In genomic region chr2:114661926-114662670, GRCh38 we compare ENCODE assay signal across 8 cellular contexts.
DNase-seq lines count a peak whose midpoint lies in the region; ATAC-seq and TF ChIP-seq lines count a peak whose summit lies in the region.

No MANE protein-coding gene starts in this region.

- no peaks in the 10 kb centered on the region for H3K36me3 ChIP-seq in gastroesophageal sphincter
- no peaks in the 10 kb centered on the region for H3K36me3 ChIP-seq in parathyroid adenoma (ENCODE audit: control insufficient read depth, insufficient read depth, low read length)

- H3K9ac ChIP-seq in parathyroid adenoma: no peak overlapping the region

- DNase-seq in activated B cell treated with CpG ODN at 0.5 μM for 24 hours (no peak), AML-193 (lab: John Stamatoyannopoulos, UW) (no peak), G401 (ENCODE audit: low spot score) (no peak)

- TF ChIP-seq CTCF in activated B cell treated with CpG ODN at 0.5 μM for 24 hours (IDR thresholded peaks at IDR 0.05) (no peak), gastroesophageal sphincter (IDR thresholded peaks at IDR 0.05) (no peak), parathyroid adenoma (IDR thresholded peaks at IDR 0.05) (no peak)

- H3K4me1 Mint-ChIP-seq in activated B cell treated with CpG ODN at 0.5 μM for 24 hours: peaks cover 5% of the 10 kb centered on the region

- POLR2A ChIA-PET in activated B cell treated with CpG ODN at 0.5 μM for 24 hours (lab: Charles Lee): no interaction called here

- TF ChIP-seq EP300 in gastroesophageal sphincter (IDR thresholded peaks at IDR 0.05): no peak

- CTCF ChIA-PET in activated B cell treated with CpG ODN at 0.5 μM for 24 hours (lab: Charles Lee): no interaction called here

- H3K9me3 ChIP-seq in gastroesophageal sphincter (no peaks in the 10 kb centered on the region), parathyroid adenoma (ENCODE audit: control insufficient read depth, low read length) (no peaks in the 10 kb centered on the region)

- TF ChIP-seq POLR2A in gastroesophageal sphincter (IDR thresholded peaks at IDR 0.05): no peak

- no peaks in the 10 kb centered on the region for H3K79me2 ChIP-seq in parathyroid adenoma

- peak overlapping the region; percentile 68 for H3K4me3 Mint-ChIP-seq in activated B cell treated with CpG ODN at 0.5 μM for 24 hours

- no peaks in the 10 kb centered on the region for H3K36me3 Mint-ChIP-seq in activated B cell treated with CpG ODN at 0.5 μM for 24 hours (ENCODE audit: low read depth)

- H3K4me1 ChIP-seq in gastroesophageal sphincter: peaks cover 0 to 8% (median 0%) of the 10 kb centered on the region in 3 donors
- no peaks in the 10 kb centered on the region for H3K4me1 ChIP-seq in parathyroid adenoma

- in situ Hi-C loops in G401 (cut with HindIII; ENCODE audit: low sequenced_read_pairs): no loop called here

- H3K27me3 ChIP-seq in gastroesophageal sphincter (no peaks in the 10 kb centered on the region), parathyroid adenoma (ENCODE audit: control insufficient read depth, insufficient read depth, low read length) (no peaks in the 10 kb centered on the region)

- peak overlapping the region; percentile 87 for H3K4me2 ChIP-seq in parathyroid adenoma (ENCODE audit: low read length)

- peaks cover 2% of the 10 kb centered on the region for H3K9me3 Mint-ChIP-seq in activated B cell treated with CpG ODN at 0.5 μM for 24 hours

- H3K4me3 ChIP-seq in GM08714 (ENCODE audit: low read length) (peak overlapping the region; percentile 13; the same call in 1 of the 2 replicates), gastroesophageal sphincter (peak overlapping the region; percentile 32 to 57), parathyroid adenoma (ENCODE audit: low read depth, low read length) (peak overlapping the region; percentile 73)

- no peak overlapping the region for H3K27ac Mint-ChIP-seq in activated B cell treated with CpG ODN at 0.5 μM for 24 hours

- peaks cover 14% of the 10 kb centered on the region for H3K27me3 Mint-ChIP-seq in activated B cell treated with CpG ODN at 0.5 μM for 24 hours

- H3K27ac ChIP-seq in gastroesophageal sphincter (peak overlapping the region in 2 of 4 donors; percentile 19 to 29), parathyroid adenoma (no peak overlapping the region)

- WGBS in gastroesophageal sphincter (ENCODE audit: low coverage in 1 of 2), 2 donors: no CpG with 5 or more reads among the region's 60 CpGs

- H2AFZ ChIP-seq in parathyroid adenoma: peak overlapping the region; percentile 68

- intact Hi-C loops in activated B cell treated with CpG ODN at 0.5 μM for 24 hours (cut with micrococcal nuclease): no loop called here

- ATAC-seq in activated B cell treated with CpG ODN at 0.5 μM for 24 hours (ENCODE audit: low read depth): no peak
- ATAC-seq in gastroesophageal sphincter: no peak
- no peak for ATAC-seq in GM21447 (IDR thresholded peaks at IDR 0.05; ENCODE audit: unreplicated experiment)
- ATAC-seq in GM21515 (IDR thresholded peaks at IDR 0.05; ENCODE audit: unreplicated experiment): no peak

Comparison
In these comparisons a context has a peak if more than half of its experiments do, and no peak if none do; other contexts are left out.
1. H3K4me3 ChIP-seq: peak in every context shown above with its lines; median percentile 73 in parathyroid adenoma; 44 in gastroesophageal sphincter; 13 in GM08714.